In genomic region chr4:170047774-170048354, GRCh38 we compare ENCODE assay signal across 8 cellular contexts. TPM values are rescaled to one million over a fixed set of nuclear protein-coding genes. Genes with fewer than 3 reads are reported as not detected.
DNase-seq lines count a peak whose midpoint lies in the region; ATAC-seq and TF ChIP-seq lines count a peak whose summit lies in the region.

No MANE protein-coding gene starts in this region.

- ATAC-seq in GM18870 (IDR thresholded peaks at IDR 0.05; ENCODE audit: unreplicated experiment), result no peak
- ATAC-seq in GM18502 (IDR thresholded peaks at IDR 0.05; ENCODE audit: poor library complexity, unreplicated experiment), result no peak

- peak; percentile 89 for TF ChIP-seq RAD21 in Ishikawa (IDR thresholded peaks at IDR 0.05; ENCODE audit: low read depth)

- intact Hi-C loops in adrenal gland (cut with DNase I), result loop anchor here in 1 of 2 donors (5.0 to 10.0 kb wide), 2 partner anchors 236 to 433 kb away; partner anchors contain the start of gene NEK1

- 15 to 20% (median 15%) methylated on average over 4 of the region's 4 CpGs for WGBS in adrenal gland, 4 donors

- no peaks in the 10 kb centered on the region for H3K36me3 ChIP-seq in adrenal gland (replicated peaks in 1 of 2)

- TF ChIP-seq EP300 in Ishikawa (IDR thresholded peaks at IDR 0.05; ENCODE audit: borderline replicate concordance), result no peak

- TF ChIP-seq CTCF in adrenal gland (IDR thresholded peaks at IDR 0.05), result peak; percentile 59 to 88 (median 79)

- H3K27me3 ChIP-seq in adrenal gland, result peaks cover 16% of the 10 kb centered on the region

- TF ChIP-seq POLR2A in adrenal gland (IDR thresholded peaks at IDR 0.05), result no peak

- no peaks in the 10 kb centered on the region for H3K4me1 ChIP-seq in adrenal gland (replicated peaks in 1 of 2)

- DNase-seq in ELR (ENCODE audit: low read depth) (peak; percentile 68), SHP77 (lab: John Stamatoyannopoulos, UW) (peak; percentile 21 to 57), adrenal gland (peak; percentile 25 to 83 (median 55)), hepatic stellate cell (ENCODE audit: low spot score) (peak; percentile 27)
- peak in 2 of 3 donors; percentile 29 to 47 for DNase-seq in stimulated activated CD4-positive, alpha-beta T cell treated with anti-CD3 and anti-CD28 coated beads, Interleukin-12 subunit alpha, Interleukin-12 subunit beta, amount 100 ng/mL, for 48 hours (ENCODE audit: low read depth in 2 of 3, low spot score in 1 of 3)

- H3K9me3 ChIP-seq in adrenal gland (replicated peaks in 1 of 3), result no peaks in the 10 kb centered on the region

- H3K27ac ChIP-seq in adrenal gland, result no peak overlapping the region

- H3K4me3 ChIP-seq in adrenal gland, result no peak overlapping the region

TF ChIP-seq in Ishikawa, 13 proteins besides CTCF, POLR2A, EP300 and RAD21:
- TF ChIP-seq CREB1 (IDR thresholded peaks at IDR 0.05; ENCODE audit: low read depth) (no peak), REST (IDR thresholded peaks at IDR 0.05; ENCODE audit: low read depth) (no peak), YY1 (IDR thresholded peaks at IDR 0.05; ENCODE audit: low read depth) (no peak), ZBTB7A (IDR thresholded peaks at IDR 0.05; ENCODE audit: low read depth) (no peak), EGR1 (IDR thresholded peaks at IDR 0.05) (no peak)

RNA-seq across cellular contexts. Expression of gene MFAP3L, which starts 21.7 kb away (rescaled TPM):
- total RNA-seq in adrenal gland, result 10 to 100 TPM in 1 of 8 donors, 1 to 10 TPM in 7; 1.7 to 13.7 (median 3.3) TPM
- 1 to 10 TPM in 2 of 3 donors, under 1 TPM in 1; 0.94 to 6.9 (median 3.7) TPM for polyA plus RNA-seq in adrenal gland

RNA-seq across cellular contexts. Expression of gene AADAT, which starts 41.9 kb away (rescaled TPM):
- 1 to 10 TPM in 7 of 8 donors, under 1 TPM in 1; 0.76 to 7.7 (median 1.6) TPM for total RNA-seq in adrenal gland
- polyA plus RNA-seq in adrenal gland, result 1 to 10 TPM; 3.0 to 7.2 (median 4.9) TPM
